18 cellular contexts compared by ENCODE assay signal in genomic region chr4:66694716-66695115, GRCh38.
"Had no signal": no experiment of that assay in that cellular context is flagged by ENCODE, and none has a peak within 500 bp of the region (broad histone marks: within the 10 kb centered on the region; RNA-seq: fewer than 3 reads in every experiment).

No MANE protein-coding gene starts in this region.

- H3K4me1 ChIP-seq: colonic mucosa had no signal

- ATAC-seq: activated CD4-positive, CD25-positive, alpha-beta regulatory T cell treated with anti-CD3 and anti-CD28 coated beads, Interleukin-2, amount 50 U/mL, for 24 hours; activated CD8-positive, alpha-beta T cell treated with anti-CD3 and anti-CD28 coated beads for 36 hours; activated T-cell treated with anti-CD3 and anti-CD28 coated beads, Interleukin-2, amount 50 U/mL, for 72 hours had no signal

- H3K9me3 ChIP-seq: colonic mucosa had no signal

- H3K36me3 ChIP-seq: colonic mucosa had no signal

- H3K4me3 ChIP-seq: colonic mucosa had no signal

- DNase-seq: activated CD4-positive, alpha-beta T cell treated with anti-CD3 and anti-CD28 coated beads for 4 hours; activated CD8-positive, alpha-beta memory T cell treated with anti-CD3 and anti-CD28 coated beads, Interleukin-2, amount 50 U/mL, for 4 hours; activated CD8-positive, alpha-beta T cell treated with anti-CD3 and anti-CD28 coated beads for 36 hours; activated gamma-delta T cell treated with Interleukin-2 at 50 U/mL for 16 hours; activated naive CD4-positive, alpha-beta T cell treated with anti-CD3 and anti-CD28 coated beads, Interleukin-2, amount 10 ng/mL, durations not matched to agents 7 days and 5 days; activated naive CD8-positive, alpha-beta T cell treated with anti-CD3 and anti-CD28 coated beads for 36 hours; activated T-cell treated with anti-CD3 and anti-CD28 coated beads, Interleukin-2, amount 50 U/mL, for 72 hours; caudate nucleus; colonic mucosa; KG1; NCI-H1092; NCI-H1930; NCI-H2171; NCI-H2227 treated with DMSO at 0.1 percent for 48 hours; NCI-H524; NCI-H82; SHP77 treated with DMSO at 0.1 percent for 48 hours had no signal

- H3K27me3 ChIP-seq: colonic mucosa had no signal

- H3K27ac ChIP-seq: colonic mucosa had no signal
